1 cellular context compared by ENCODE assay signal in genomic region chr2:73906847-73907505, GRCh38.
TF ChIP-seq lines count a peak whose summit lies in the region.

No MANE protein-coding gene starts in this region.

TF ChIP-seq in GM23338, 12 proteins besides CTCF, POLR2A, EP300 and RAD21 (continued from another document):
- TF ChIP-seq ZNF462 (CRISPR knock-in tag; IDR thresholded peaks at IDR 0.05) (no peak), ZNF331 (CRISPR knock-in tag; IDR thresholded peaks at IDR 0.05; ENCODE audit: low read depth) (no peak), NANOG (IDR thresholded peaks at IDR 0.05; ENCODE audit: borderline replicate concordance) (no peak), EZH2 (IDR thresholded peaks at IDR 0.05; ENCODE audit: low read depth, unreplicated experiment) (no peak), EZH2phosphoT487 (IDR thresholded peaks at IDR 0.05; ENCODE audit: unreplicated experiment) (no peak), ZNF114 (CRISPR knock-in tag; IDR thresholded peaks at IDR 0.05) (no peak), JUNB (IDR thresholded peaks at IDR 0.05; ENCODE audit: unreplicated experiment) (no peak), STAT1 (IDR thresholded peaks at IDR 0.05; ENCODE audit: unreplicated experiment) (no peak), ETS1 (IDR thresholded peaks at IDR 0.05) (no peak)
- TF ChIP-seq, protein P1, sequence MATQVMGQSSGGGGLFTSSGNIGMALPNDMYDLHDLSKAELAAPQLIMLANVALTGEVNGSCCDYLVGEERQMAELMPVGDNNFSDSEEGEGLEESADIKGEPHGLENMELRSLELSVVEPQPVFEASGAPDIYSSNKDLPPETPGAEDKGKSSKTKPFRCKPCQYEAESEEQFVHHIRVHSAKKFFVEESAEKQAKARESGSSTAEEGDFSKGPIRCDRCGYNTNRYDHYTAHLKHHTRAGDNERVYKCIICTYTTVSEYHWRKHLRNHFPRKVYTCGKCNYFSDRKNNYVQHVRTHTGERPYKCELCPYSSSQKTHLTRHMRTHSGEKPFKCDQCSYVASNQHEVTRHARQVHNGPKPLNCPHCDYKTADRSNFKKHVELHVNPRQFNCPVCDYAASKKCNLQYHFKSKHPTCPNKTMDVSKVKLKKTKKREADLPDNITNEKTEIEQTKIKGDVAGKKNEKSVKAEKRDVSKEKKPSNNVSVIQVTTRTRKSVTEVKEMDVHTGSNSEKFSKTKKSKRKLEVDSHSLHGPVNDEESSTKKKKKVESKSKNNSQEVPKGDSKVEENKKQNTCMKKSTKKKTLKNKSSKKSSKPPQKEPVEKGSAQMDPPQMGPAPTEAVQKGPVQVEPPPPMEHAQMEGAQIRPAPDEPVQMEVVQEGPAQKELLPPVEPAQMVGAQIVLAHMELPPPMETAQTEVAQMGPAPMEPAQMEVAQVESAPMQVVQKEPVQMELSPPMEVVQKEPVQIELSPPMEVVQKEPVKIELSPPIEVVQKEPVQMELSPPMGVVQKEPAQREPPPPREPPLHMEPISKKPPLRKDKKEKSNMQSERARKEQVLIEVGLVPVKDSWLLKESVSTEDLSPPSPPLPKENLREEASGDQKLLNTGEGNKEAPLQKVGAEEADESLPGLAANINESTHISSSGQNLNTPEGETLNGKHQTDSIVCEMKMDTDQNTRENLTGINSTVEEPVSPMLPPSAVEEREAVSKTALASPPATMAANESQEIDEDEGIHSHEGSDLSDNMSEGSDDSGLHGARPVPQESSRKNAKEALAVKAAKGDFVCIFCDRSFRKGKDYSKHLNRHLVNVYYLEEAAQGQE (IDR thresholded peaks at IDR 0.05; ENCODE audit: unreplicated experiment) = no peak
